1 cellular context compared by ENCODE assay signal in the genomic region with DNA sequence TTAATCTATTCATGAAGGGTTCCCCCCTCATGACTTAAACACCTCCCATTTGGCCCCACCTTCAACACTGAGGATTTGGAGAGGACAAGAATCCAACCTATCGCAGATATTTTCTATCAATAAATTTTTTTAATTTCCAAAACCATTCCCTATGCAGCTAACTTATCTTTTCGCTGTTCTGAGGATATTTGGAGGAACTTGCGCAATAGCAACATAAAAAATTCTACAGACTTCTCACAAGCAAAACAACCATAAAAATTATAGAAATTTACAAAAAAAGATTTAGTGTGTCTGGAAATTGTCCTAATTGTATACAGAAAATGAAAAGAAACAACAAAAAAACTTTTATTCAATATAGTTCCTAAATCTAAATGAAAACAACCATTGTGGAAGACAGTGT.
TF ChIP-seq lines count a peak whose summit lies in the region.

No MANE protein-coding gene starts in this region.

TF ChIP-seq in K562, 482 proteins besides CTCF, POLR2A, EP300 and RAD21 (continued from another document):
- TF ChIP-seq, protein P1, sequence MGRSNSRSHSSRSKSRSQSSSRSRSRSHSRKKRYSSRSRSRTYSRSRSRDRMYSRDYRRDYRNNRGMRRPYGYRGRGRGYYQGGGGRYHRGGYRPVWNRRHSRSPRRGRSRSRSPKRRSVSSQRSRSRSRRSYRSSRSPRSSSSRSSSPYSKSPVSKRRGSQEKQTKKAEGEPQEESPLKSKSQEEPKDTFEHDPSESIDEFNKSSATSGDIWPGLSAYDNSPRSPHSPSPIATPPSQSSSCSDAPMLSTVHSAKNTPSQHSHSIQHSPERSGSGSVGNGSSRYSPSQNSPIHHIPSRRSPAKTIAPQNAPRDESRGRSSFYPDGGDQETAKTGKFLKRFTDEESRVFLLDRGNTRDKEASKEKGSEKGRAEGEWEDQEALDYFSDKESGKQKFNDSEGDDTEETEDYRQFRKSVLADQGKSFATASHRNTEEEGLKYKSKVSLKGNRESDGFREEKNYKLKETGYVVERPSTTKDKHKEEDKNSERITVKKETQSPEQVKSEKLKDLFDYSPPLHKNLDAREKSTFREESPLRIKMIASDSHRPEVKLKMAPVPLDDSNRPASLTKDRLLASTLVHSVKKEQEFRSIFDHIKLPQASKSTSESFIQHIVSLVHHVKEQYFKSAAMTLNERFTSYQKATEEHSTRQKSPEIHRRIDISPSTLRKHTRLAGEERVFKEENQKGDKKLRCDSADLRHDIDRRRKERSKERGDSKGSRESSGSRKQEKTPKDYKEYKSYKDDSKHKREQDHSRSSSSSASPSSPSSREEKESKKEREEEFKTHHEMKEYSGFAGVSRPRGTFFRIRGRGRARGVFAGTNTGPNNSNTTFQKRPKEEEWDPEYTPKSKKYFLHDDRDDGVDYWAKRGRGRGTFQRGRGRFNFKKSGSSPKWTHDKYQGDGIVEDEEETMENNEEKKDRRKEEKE (IDR thresholded peaks at IDR 0.05; ENCODE audit: borderline replicate concordance in 1 of 2, control insufficient read depth in 1 of 2, low read depth in 2 of 2, low read length in 1 of 2): no peak
- TF ChIP-seq CEBPG (CRISPR knock-in tag; IDR thresholded peaks at IDR 0.05) (no peak), CEBPG (tag; conservative IDR thresholded peaks at IDR 0.05 in 1 of 2, IDR thresholded peaks at IDR 0.05 in 1 of 2) (peak in 1 of 2 experiments; percentile 73; a peak in 2 of 4 replicates), CEBPB (tag; IDR thresholded peaks at IDR 0.05) (peak; percentile 42; the same call in 1 of the 2 replicates), NCOA4 (IDR thresholded peaks at IDR 0.05; ENCODE audit: partially characterized antibody) (no peak), POLR2AphosphoS2 (IDR thresholded peaks at IDR 0.05; ENCODE audit: low read length) (no peak), ZNF449 (CRISPR knock-in tag; IDR thresholded peaks at IDR 0.05) (no peak), JUNB (CRISPR knock-in tag; conservative IDR thresholded peaks at IDR 0.05) (no peak), CHAMP1 (IDR thresholded peaks at IDR 0.05) (no peak), PCBP2 (IDR thresholded peaks at IDR 0.05; ENCODE audit: low read depth, low read length, poor library complexity, severe bottlenecking) (no peak), STAT5A (IDR thresholded peaks at IDR 0.05; ENCODE audit: borderline replicate concordance, low read length) (no peak), PHB (CRISPR knock-in tag; IDR thresholded peaks at IDR 0.05) (no peak), FOXK1 (CRISPR knock-in tag; IDR thresholded peaks at IDR 0.05; ENCODE audit: borderline replicate concordance) (no peak), PTRF (tag; IDR thresholded peaks at IDR 0.05) (no peak), ZNF140 (CRISPR knock-in tag; IDR thresholded peaks at IDR 0.05) (no peak), ZFP1 (CRISPR knock-in tag; IDR thresholded peaks at IDR 0.05) (no peak)
TF ChIP-seq in K562: peak in this region for 2.
